34 cellular contexts compared by ENCODE assay signal in genomic region chr1:180145446-180145845, GRCh38. TPM values are rescaled to one million over a fixed set of nuclear protein-coding genes. Genes with fewer than 3 reads are reported as not detected.
DNase-seq lines count a peak whose midpoint lies in the region; ATAC-seq, FAIRE-seq and TF ChIP-seq lines count a peak whose summit lies in the region.
"Had no signal": no experiment of that assay in that cellular context is flagged by ENCODE, and none has a peak within 500 bp of the region (broad histone marks: within the 10 kb centered on the region; RNA-seq: fewer than 3 reads in every experiment).

No MANE protein-coding gene starts in this region.

- H4K5ac ChIP-seq in H9 (ENCODE audit: insufficient read length, low read depth, low read length): no peak overlapping the region

- no peaks in the 10 kb centered on the region for H3K79me1 ChIP-seq in H9 (ENCODE audit: insufficient read depth, low read depth, low read length, poor library complexity, severe bottlenecking)

- DNase-seq in H9 (no peak), keratinocyte (ENCODE audit: low read depth, low spot score) (no peak), osteoblast (ENCODE audit: insufficient read length, low spot score, missing footprints) (peak; percentile 36), OCI-M2 (lab: John Stamatoyannopoulos, UW; ENCODE audit: unreplicated experiment) (no peak), H4 (ENCODE audit: low spot score) (no peak)
- DNase-seq: activated gamma-delta T cell; activated naive CD8-positive, alpha-beta T cell treated with anti-CD3 and anti-CD28 coated beads for 36 hours; activated T-cell treated with anti-CD3 and anti-CD28 coated beads, Interleukin-2, amount 50 U/mL, for 24 hours; anterior cingulate cortex; C1 segment of cervical spinal cord; Caco-2; DMS79; GOT3; hippocampal formation; Karpas-422; left colon; mesendoderm; naive B cell; NCI-H146; NCI-H446; NCI-H774; occipital lobe; psoas muscle; stimulated activated CD4-positive, alpha-beta T cell treated with anti-CD3 and anti-CD28 coated beads, Interleukin-15, amount 100 ng/mL, for 24 hours; upper lobe of left lung had no signal

- H3K27me3 ChIP-seq in H9 (ENCODE audit: insufficient read depth, low read length): no peaks in the 10 kb centered on the region; the same call in 1 of the 2 replicates
- no peaks in the 10 kb centered on the region; the same call in 1 of the 2 replicates for H3K27me3 ChIP-seq in OCI-LY3 (ENCODE audit: low read depth, low read length)
- no peaks in the 10 kb centered on the region for H3K27me3 ChIP-seq in keratinocyte (ENCODE audit: control insufficient read depth, extremely low read depth, insufficient read depth, low read length)
- no peaks in the 10 kb centered on the region for H3K27me3 ChIP-seq in osteoblast (ENCODE audit: insufficient read depth, low read length)
- H3K27me3 ChIP-seq: upper lobe of left lung had no signal

- peak overlapping the region; percentile 59 for H2AFZ ChIP-seq in H9 (ENCODE audit: low read length)
- peak overlapping the region; percentile 23 for H2AFZ ChIP-seq in OCI-LY3 (ENCODE audit: low read depth, low read length)
- peak overlapping the region; percentile 42 for H2AFZ ChIP-seq in keratinocyte (ENCODE audit: control insufficient read depth, low read length)
- H2AFZ ChIP-seq in osteoblast (ENCODE audit: low read length): peak overlapping the region; percentile 52

- H4K8ac ChIP-seq in H9 (replicated peaks; ENCODE audit: insufficient read length, low read depth, low read length): no peak overlapping the region

- WGBS in H9 (ENCODE audit: extremely low coverage, insufficient read length, low lambda C conversion rate): no CpG with 5 or more reads among the region's 3 CpGs

- no peak overlapping the region for H3K14ac ChIP-seq in H9 (ENCODE audit: insufficient read depth, low read length)

- no peak overlapping the region; a peak in 1 of 5 replicates for H3K4me3 Mint-ChIP-seq in H9
- H3K4me3 Mint-ChIP-seq: activated naive CD8-positive, alpha-beta T cell treated with anti-CD3 and anti-CD28 coated beads for 36 hours; activated T-cell treated with anti-CD3 and anti-CD28 coated beads, Interleukin-2, amount 50 U/mL, for 24 hours; stimulated activated effector memory CD8-positive, alpha-beta T cell treated with anti-CD3 and anti-CD28 coated beads, Interleukin-12 subunit alpha, Interleukin-12 subunit beta, amount 100 ng/mL, for 72 hours had no signal

- H2BK5ac ChIP-seq in H9 (ENCODE audit: insufficient read length, low read length): no peak overlapping the region

- no peak overlapping the region for H2AK5ac ChIP-seq in H9 (ENCODE audit: insufficient read length, low read length)

- H3K23ac ChIP-seq in H9 (ENCODE audit: insufficient read length, low read depth, low read length): no peak overlapping the region

- H3K36me3 ChIP-seq in OCI-LY3 (replicated peaks; ENCODE audit: low read depth, low read length) (no peaks in the 10 kb centered on the region), keratinocyte (ENCODE audit: control insufficient read depth in 2 of 2, extremely low read depth in 1 of 2, insufficient read depth in 2 of 2, low read length in 2 of 2) (no peaks in the 10 kb centered on the region), osteoblast (ENCODE audit: insufficient read depth, low read length) (no peaks in the 10 kb centered on the region)
- H3K36me3 ChIP-seq: gastroesophageal sphincter, upper lobe of left lung had no signal

- H3K9me3 Mint-ChIP-seq in H9: no peaks in the 10 kb centered on the region
- H3K9me3 Mint-ChIP-seq: activated naive CD8-positive, alpha-beta T cell treated with anti-CD3 and anti-CD28 coated beads for 36 hours; activated T-cell treated with anti-CD3 and anti-CD28 coated beads, Interleukin-2, amount 50 U/mL, for 24 hours; naive B cell; stimulated activated effector memory CD8-positive, alpha-beta T cell treated with anti-CD3 and anti-CD28 coated beads, Interleukin-12 subunit alpha, Interleukin-12 subunit beta, amount 100 ng/mL, for 72 hours had no signal

- H3K23me2 ChIP-seq in H9 (ENCODE audit: insufficient read length, low read depth, low read length, poor library complexity, severe bottlenecking): no peaks in the 10 kb centered on the region

- H3K36me3 Mint-ChIP-seq in H9 (ENCODE audit: insufficient read depth in 1 of 3, low read depth in 3 of 3): no peaks in the 10 kb centered on the region
- H3K36me3 Mint-ChIP-seq: activated naive CD8-positive, alpha-beta T cell treated with anti-CD3 and anti-CD28 coated beads for 36 hours; naive B cell; stimulated activated effector memory CD8-positive, alpha-beta T cell treated with anti-CD3 and anti-CD28 coated beads, Interleukin-12 subunit alpha, Interleukin-12 subunit beta, amount 100 ng/mL, for 72 hours had no signal

- ATAC-seq in HG02840 (IDR thresholded peaks at IDR 0.05; ENCODE audit: low FRiP score, unreplicated experiment) (no peak), GM18517 (IDR thresholded peaks at IDR 0.05; ENCODE audit: unreplicated experiment) (no peak)
- ATAC-seq: gastroesophageal sphincter; left colon; psoas muscle; stimulated activated effector memory CD8-positive, alpha-beta T cell treated with anti-CD3 and anti-CD28 coated beads, Interleukin-12 subunit alpha, Interleukin-12 subunit beta, amount 100 ng/mL, for 72 hours had no signal

- no peak overlapping the region for H2BK15ac ChIP-seq in H9 (ENCODE audit: low read depth, low read length)

- H3K27me3 Mint-ChIP-seq in H9 (ENCODE audit: low read depth): peaks cover 4% of the 10 kb centered on the region; the same call in 1 of the 2 replicates
- H3K27me3 Mint-ChIP-seq: activated naive CD8-positive, alpha-beta T cell treated with anti-CD3 and anti-CD28 coated beads for 36 hours; activated T-cell treated with anti-CD3 and anti-CD28 coated beads, Interleukin-2, amount 50 U/mL, for 24 hours had no signal

- TF ChIP-seq CTCF in H9 (conservative IDR thresholded peaks at IDR 0.05): no peak
- no peak for TF ChIP-seq CTCF in OCI-LY3 (IDR thresholded peaks at IDR 0.05; ENCODE audit: low read depth, low read length)
- no peak for TF ChIP-seq CTCF in keratinocyte (optimal IDR thresholded peaks at IDR 0.05 in 1 of 3, IDR thresholded peaks at IDR 0.05 in 1 of 3, conservative IDR thresholded peaks at IDR 0.05 in 1 of 3; ENCODE audit: extremely low read depth in 1 of 3, insufficient read depth in 2 of 3, low read length in 3 of 3)
- TF ChIP-seq CTCF in osteoblast (IDR thresholded peaks at IDR 0.05; ENCODE audit: extremely low read depth, low read depth, low read length): no peak

- H2BK120ac ChIP-seq in H9 (ENCODE audit: low read depth, low read length, poor library complexity, severe bottlenecking): no peak overlapping the region

- no peak overlapping the region for H2BK12ac ChIP-seq in H9 (ENCODE audit: insufficient read length, low read depth, low read length)

- dilution Hi-C loops in keratinocyte (cut with MboI; ENCODE audit: extremely low pct_ligation_motif_present, low sequenced_read_pairs): no loop called here

- no peak overlapping the region for H3K27ac Mint-ChIP-seq in H9
- H3K27ac Mint-ChIP-seq: activated naive CD8-positive, alpha-beta T cell treated with anti-CD3 and anti-CD28 coated beads for 36 hours; activated T-cell treated with anti-CD3 and anti-CD28 coated beads, Interleukin-2, amount 50 U/mL, for 24 hours; naive B cell; stimulated activated effector memory CD8-positive, alpha-beta T cell treated with anti-CD3 and anti-CD28 coated beads, Interleukin-12 subunit alpha, Interleukin-12 subunit beta, amount 100 ng/mL, for 72 hours had no signal

- H3K4ac ChIP-seq in H9 (ENCODE audit: low read depth, low read length): no peak overlapping the region

- FAIRE-seq in keratinocyte (lab: Jason Lieb, UNC): no peak
- FAIRE-seq: bronchial epithelial cell, G401.6, TTC549 had no signal

- H4K20me1 ChIP-seq in H9 (ENCODE audit: control insufficient read depth, insufficient read depth, insufficient read length): no peaks in the 10 kb centered on the region
- H4K20me1 ChIP-seq in OCI-LY3 (ENCODE audit: insufficient read depth, low read length): no peaks in the 10 kb centered on the region
- no peaks in the 10 kb centered on the region for H4K20me1 ChIP-seq in keratinocyte (ENCODE audit: control insufficient read depth, extremely low read depth, insufficient read depth, low read length)
- H4K20me1 ChIP-seq in osteoblast (ENCODE audit: insufficient read depth, low read length): no peaks in the 10 kb centered on the region

- H3K18ac ChIP-seq in H9 (ENCODE audit: insufficient read length, low read depth, low read length): no peak overlapping the region

- no peaks in the 10 kb centered on the region for H3K9me1 ChIP-seq in keratinocyte (ENCODE audit: control insufficient read depth, extremely low read depth, insufficient read depth, low read length)

- no peaks in the 10 kb centered on the region for H3K4me1 Mint-ChIP-seq in H9
- H3K4me1 Mint-ChIP-seq: activated naive CD8-positive, alpha-beta T cell treated with anti-CD3 and anti-CD28 coated beads for 36 hours; naive B cell; stimulated activated effector memory CD8-positive, alpha-beta T cell treated with anti-CD3 and anti-CD28 coated beads, Interleukin-12 subunit alpha, Interleukin-12 subunit beta, amount 100 ng/mL, for 72 hours had no signal

- H3K9ac ChIP-seq in H9 (ENCODE audit: extremely low read depth, insufficient read length, low read length) (no peak overlapping the region), OCI-LY3 (ENCODE audit: low read length) (no peak overlapping the region), keratinocyte (ENCODE audit: control insufficient read depth, extremely low read depth, insufficient read depth, low read length) (no peak overlapping the region)

- no peak overlapping the region for H3K56ac ChIP-seq in H9 (ENCODE audit: insufficient read length, low read depth, low read length)

- H4K91ac ChIP-seq in H9 (ENCODE audit: insufficient read length, low read depth, low read length): no peak overlapping the region

- H3K79me2 ChIP-seq in H9 (ENCODE audit: insufficient read depth, low read length): no peaks in the 10 kb centered on the region
- H3K79me2 ChIP-seq in OCI-LY3 (ENCODE audit: low read length): no peaks in the 10 kb centered on the region
- no peaks in the 10 kb centered on the region for H3K79me2 ChIP-seq in keratinocyte (ENCODE audit: control insufficient read depth, insufficient read depth, low read length)
- no peaks in the 10 kb centered on the region for H3K79me2 ChIP-seq in osteoblast (ENCODE audit: insufficient read depth, low read length)

- H3K27ac ChIP-seq in H9 (ENCODE audit: insufficient read length, low read depth, low read length) (no peak overlapping the region), OCI-LY3 (ENCODE audit: low read length) (no peak overlapping the region), keratinocyte (ENCODE audit: control insufficient read depth, insufficient read depth, low read length) (no peak overlapping the region), osteoblast (ENCODE audit: low read depth, low read length) (no peak overlapping the region)
- H3K27ac ChIP-seq: gastroesophageal sphincter, psoas muscle, RWPE1 had no signal

- H2BK20ac ChIP-seq in H9 (ENCODE audit: low read depth, low read length, poor library complexity, severe bottlenecking): no peak overlapping the region

- H3K9me3 ChIP-seq in H9 (ENCODE audit: control insufficient read depth, low read depth, low read length): no peaks in the 10 kb centered on the region
- no peaks in the 10 kb centered on the region for H3K9me3 ChIP-seq in OCI-LY3 (ENCODE audit: insufficient read depth, low read length)
- no peaks in the 10 kb centered on the region for H3K9me3 ChIP-seq in keratinocyte (ENCODE audit: control insufficient read depth, low read depth, low read length)
- no peaks in the 10 kb centered on the region for H3K9me3 ChIP-seq in osteoblast (ENCODE audit: low read depth, low read length)
- H3K9me3 ChIP-seq: Caco-2, gastroesophageal sphincter, psoas muscle, upper lobe of left lung had no signal

- H3K4me1 ChIP-seq in H9 (ENCODE audit: insufficient read depth, low read length) (no peaks in the 10 kb centered on the region), OCI-LY3 (ENCODE audit: low read length) (no peaks in the 10 kb centered on the region; the same call in 1 of the 2 replicates), keratinocyte (ENCODE audit: control insufficient read depth, extremely low read depth, insufficient read depth, low read length) (peaks cover 11% of the 10 kb centered on the region), osteoblast (ENCODE audit: insufficient read depth, low read length) (no peaks in the 10 kb centered on the region)
- H3K4me1 ChIP-seq: Caco-2, gastroesophageal sphincter, psoas muscle had no signal

- no peak overlapping the region for H3T11ph ChIP-seq in H9 (ENCODE audit: low read length)

- H3K4me3 ChIP-seq in OCI-LY3 (ENCODE audit: low read length) (no peak overlapping the region), keratinocyte (ENCODE audit: control insufficient read depth in 2 of 3, extremely low read depth in 1 of 3, insufficient read depth in 2 of 3, low read depth in 1 of 3, low read length in 3 of 3) (no peak overlapping the region), osteoblast (ENCODE audit: insufficient read depth, low read length) (no peak overlapping the region)
- H3K4me3 ChIP-seq: gastroesophageal sphincter, psoas muscle, upper lobe of left lung had no signal

- no peak overlapping the region for H3K4me2 ChIP-seq in H9 (ENCODE audit: insufficient read depth, insufficient read length, low read length)
- H3K4me2 ChIP-seq in OCI-LY3 (ENCODE audit: low read length): no peak overlapping the region
- no peak overlapping the region for H3K4me2 ChIP-seq in keratinocyte (ENCODE audit: control insufficient read depth, extremely low read depth, insufficient read depth, low read depth, low read length)
- no peak overlapping the region for H3K4me2 ChIP-seq in osteoblast (ENCODE audit: insufficient read depth, low read length)

RNA-seq across cellular contexts. Expression of gene QSOX1, which starts 9.2 kb away (rescaled TPM):
- total RNA-seq in H9 (2021) (76.5 and 79.2 TPM in 2 replicates), osteoblast (270 and 373 TPM in 2 replicates)
- 57.6 to 87.5 TPM (median 59.0 TPM) in 3 replicates for polyA plus RNA-seq in keratinocyte
- 20.2 TPM for polyA plus RNA-seq in keratinocyte (2011; ENCODE audit: low read depth)
- 21.1 and 28.7 TPM in 2 replicates for polyA plus RNA-seq in keratinocyte (2011; cell fraction: cytosol; rRNA removed)
- 196 and 205 TPM in 2 replicates for polyA plus RNA-seq in keratinocyte (2011; cell fraction: nucleus; rRNA removed)
- 80.6 and 92.1 TPM in 2 replicates for polyA plus RNA-seq in keratinocyte (2012; ENCODE audit: low replicate concordance)
- 60.9 to 96.0 TPM (median 64.2 TPM) in 3 replicates for polyA minus RNA-seq in keratinocyte
- polyA minus RNA-seq in keratinocyte (2011; cell fraction: cytosol; rRNA and poly(A)+ RNA removed): 70.4 TPM
- 124 and 168 TPM in 2 replicates for polyA minus RNA-seq in keratinocyte (2011; cell fraction: nucleus; rRNA and poly(A)+ RNA removed)
- 83.8 and 92.7 TPM in 2 replicates for total RNA-seq in H4 (2014; rRNA removed; shearing (Covaris generic))
